ENCODE assay signal across 11 cellular contexts in the genomic region with DNA sequence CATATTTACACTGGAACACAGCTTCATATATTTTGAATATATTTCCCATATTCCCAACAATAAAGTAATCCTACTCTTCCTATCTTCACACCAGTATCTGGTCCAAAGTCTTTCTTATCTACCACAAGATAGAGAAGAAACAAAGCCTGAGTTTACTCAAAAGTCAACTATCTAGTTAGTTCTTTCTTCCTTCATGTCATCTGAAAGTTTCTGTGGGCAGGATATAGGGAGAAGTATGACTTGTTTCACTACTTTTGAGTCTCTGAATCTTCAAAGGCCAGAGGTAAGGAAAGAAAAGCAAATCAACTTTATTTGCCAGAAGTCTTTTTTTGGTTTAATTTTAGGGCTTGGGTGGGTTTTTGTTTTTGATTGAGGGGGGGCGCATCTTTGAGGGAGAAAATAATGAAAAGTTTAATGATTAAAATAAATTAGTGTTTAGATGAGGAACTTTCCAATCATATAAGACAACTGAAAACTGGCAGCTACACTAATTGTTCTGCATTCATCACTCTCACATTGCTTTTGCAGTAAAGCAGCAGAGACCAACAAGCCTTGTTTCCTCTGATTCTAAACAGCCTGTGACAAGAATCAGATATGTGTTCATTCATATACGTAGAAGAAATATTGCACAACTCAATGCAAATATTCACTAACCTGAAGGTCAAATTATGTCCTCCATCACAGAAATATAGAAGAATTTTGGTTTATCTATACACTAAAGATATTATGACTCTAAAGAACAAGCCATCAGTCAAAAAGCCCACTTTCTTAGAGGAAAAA. TPM values are rescaled to one million over a fixed set of nuclear protein-coding genes. Genes with fewer than 3 reads are reported as not detected.
A peak's percentile ranks its signal among the peaks of the same experiment; 100 is the strongest.
DNase-seq lines count a peak whose midpoint lies in the region; ATAC-seq and TF ChIP-seq lines count a peak whose summit lies in the region.
"Had no signal": no experiment of that assay in that cellular context is flagged by ENCODE, and none has a peak within 500 bp of the region (broad histone marks: within the 10 kb centered on the region; RNA-seq: fewer than 3 reads in every experiment).

No MANE protein-coding gene starts in this region.

- ATAC-seq in GM19455 (IDR thresholded peaks at IDR 0.05; ENCODE audit: unreplicated experiment) (peak; percentile 38), HG03159 (IDR thresholded peaks at IDR 0.05; ENCODE audit: unreplicated experiment) (peak; percentile 64), GM19035 (IDR thresholded peaks at IDR 0.05; ENCODE audit: unreplicated experiment) (no peak)
- ATAC-seq in activated naive CD8-positive, alpha-beta T cell treated with anti-CD3 and anti-CD28 coated beads, Interleukin-2, amount 10 ng/mL, durations not matched to agents 7 days and 5 days (ENCODE audit: low read depth), result peak; percentile 73

- peak overlapping the region; percentile 57 for H3K4me3 Mint-ChIP-seq in activated naive CD8-positive, alpha-beta T cell treated with anti-CD3 and anti-CD28 coated beads, Interleukin-2, amount 10 ng/mL, durations not matched to agents 7 days and 5 days

- TF ChIP-seq CTCF in GM06990 (IDR thresholded peaks at IDR 0.05; ENCODE audit: insufficient read depth, low read length, poor library complexity, severe bottlenecking) (no peak), GM13976 (IDR thresholded peaks at IDR 0.05; ENCODE audit: borderline replicate concordance, control extremely low read depth, extremely low read depth, insufficient read depth, missing control alignments) (no peak)

- no peak overlapping the region for H3K4me3 ChIP-seq in GM06990 (replicated peaks; ENCODE audit: low read depth, low read length)

- H3K27me3 Mint-ChIP-seq in activated naive CD8-positive, alpha-beta T cell treated with anti-CD3 and anti-CD28 coated beads, Interleukin-2, amount 10 ng/mL, durations not matched to agents 7 days and 5 days, result no peaks in the 10 kb centered on the region

- H3K36me3 ChIP-seq in GM06990 (ENCODE audit: control insufficient read depth, insufficient read depth, low read length), result no peaks in the 10 kb centered on the region

- no peaks in the 10 kb centered on the region for H3K27me3 ChIP-seq in GM06990 (replicated peaks; ENCODE audit: control insufficient read depth, insufficient read depth, low read length)

- DNase-seq in GM06990 (ENCODE audit: extremely low read depth, insufficient read length), result peak; percentile 64
- no peak for DNase-seq in activated naive CD8-positive, alpha-beta T cell treated with anti-CD3 and anti-CD28 coated beads, Interleukin-2, amount 10 ng/mL, durations not matched to agents 7 days and 5 days
- no peak for DNase-seq in iPS-NIHi11 (ENCODE audit: low spot score)
- DNase-seq in AML-193 (lab: John Stamatoyannopoulos, UW), result no peak
- DNase-seq in GM13976 (ENCODE audit: low spot score), result no peak
- DNase-seq: activated gamma-delta T cell treated with Interleukin-2 at 50 U/mL for 16 hours, GDM1, RPMI8226 had no signal

- peak overlapping the region; percentile 64 for H3K27ac Mint-ChIP-seq in activated naive CD8-positive, alpha-beta T cell treated with anti-CD3 and anti-CD28 coated beads, Interleukin-2, amount 10 ng/mL, durations not matched to agents 7 days and 5 days

- in situ Hi-C loops in GM13976 (cut with MboI; ENCODE audit: low sequenced_read_pairs, unreplicated experiment), result no loop called here

- peaks cover 38% of the 10 kb centered on the region for H3K36me3 Mint-ChIP-seq in activated naive CD8-positive, alpha-beta T cell treated with anti-CD3 and anti-CD28 coated beads, Interleukin-2, amount 10 ng/mL, durations not matched to agents 7 days and 5 days

- H3K9me3 Mint-ChIP-seq in activated naive CD8-positive, alpha-beta T cell treated with anti-CD3 and anti-CD28 coated beads, Interleukin-2, amount 10 ng/mL, durations not matched to agents 7 days and 5 days, result peaks cover 1% of the 10 kb centered on the region

- POLR2A ChIA-PET in activated naive CD8-positive, alpha-beta T cell treated with anti-CD3 and anti-CD28 coated beads, Interleukin-2, amount 10 ng/mL, durations not matched to agents 7 days and 5 days (lab: Charles Lee), result no interaction called here

- peaks cover 41% of the 10 kb centered on the region for H3K4me1 Mint-ChIP-seq in activated naive CD8-positive, alpha-beta T cell treated with anti-CD3 and anti-CD28 coated beads, Interleukin-2, amount 10 ng/mL, durations not matched to agents 7 days and 5 days

RNA-seq across cellular contexts. Expression of gene RYBP, which starts 19.6 kb away (rescaled TPM):
- total RNA-seq in activated naive CD8-positive, alpha-beta T cell treated with anti-CD3 and anti-CD28 coated beads, Interleukin-2, amount 10 ng/mL, durations not matched to agents 7 days and 5 days, result 10 to 100 TPM; 11.6 TPM
